22 cellular contexts compared by ENCODE assay signal in the genomic region with DNA sequence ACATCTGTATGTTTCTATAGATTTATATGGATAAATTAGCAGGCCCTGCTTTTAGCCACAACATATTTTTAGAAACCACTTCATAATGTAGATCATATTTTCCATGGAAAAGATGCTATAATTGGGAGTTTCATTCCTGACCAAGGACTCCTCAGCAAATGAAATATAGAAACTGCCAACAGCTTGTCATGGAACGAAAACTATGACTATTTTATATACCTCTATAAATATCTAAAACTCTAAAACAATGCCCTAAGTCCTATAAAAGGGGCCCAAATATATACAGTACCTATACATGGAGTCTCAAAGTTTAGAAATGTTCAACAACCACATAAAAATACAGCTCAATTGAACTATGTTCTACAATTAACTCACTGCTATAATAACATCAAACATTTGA. TPM values are rescaled to one million over a fixed set of nuclear protein-coding genes. Genes with fewer than 3 reads are reported as not detected.
"Had no signal": no experiment of that assay in that cellular context is flagged by ENCODE, and none has a peak within 500 bp of the region (broad histone marks: within the 10 kb centered on the region; RNA-seq: fewer than 3 reads in every experiment).

No MANE protein-coding gene starts in this region.

- H3K27ac Mint-ChIP-seq: activated B cell treated with CpG ODN at 0.5 μM for 24 hours; activated naive CD4-positive, alpha-beta T cell treated with anti-CD3 and anti-CD28 coated beads, Interleukin-2, amount 10 ng/mL, durations not matched to agents 7 days and 5 days; IgD-negative memory B cell; T-cell had no signal

- H3K4me1 Mint-ChIP-seq: activated B cell treated with CpG ODN at 0.5 μM for 24 hours; activated naive CD4-positive, alpha-beta T cell treated with anti-CD3 and anti-CD28 coated beads, Interleukin-2, amount 10 ng/mL, durations not matched to agents 7 days and 5 days; brain; central memory CD8-positive, alpha-beta T cell; IgD-negative memory B cell; T-cell had no signal

- H3K36me3 Mint-ChIP-seq: activated naive CD4-positive, alpha-beta T cell treated with anti-CD3 and anti-CD28 coated beads, Interleukin-2, amount 10 ng/mL, durations not matched to agents 7 days and 5 days; IgD-negative memory B cell; T-cell had no signal

- DNase-seq: activated B cell treated with CpG ODN at 0.5 μM for 24 hours; activated CD4-positive, alpha-beta T cell treated with anti-CD3 and anti-CD28 coated beads for 1 hour; activated CD4-positive, alpha-beta T cell treated with anti-CD3 and anti-CD28 coated beads, Interleukin-2, amount 50 U/mL, for 4 hours; activated CD8-positive, alpha-beta memory T cell treated with anti-CD3 and anti-CD28 coated beads, Interleukin-2, amount 50 U/mL, for 4 hours; activated gamma-delta T cell treated with Interleukin-2 at 50 U/mL for 16 hours; activated naive CD4-positive, alpha-beta T cell treated with anti-CD3 and anti-CD28 coated beads, Interleukin-2, amount 10 ng/mL, durations not matched to agents 7 days and 5 days; amniotic stem cell; KG1; NCI-H1048; NCI-H146; NCI-H187 treated with DMSO at 0.1 percent for 48 hours; NCI-H2081 treated with DMSO at 0.1 percent for 48 hours; NCI-H446; NCI-H524; PC-3; SIG-M5; T-cell; T-helper 2 cell; T1000 had no signal

- H3K27me3 Mint-ChIP-seq: activated B cell treated with CpG ODN at 0.5 μM for 24 hours, brain, IgD-negative memory B cell had no signal

- ATAC-seq: PC-3, T-cell had no signal

- H3K9me3 Mint-ChIP-seq: activated naive CD4-positive, alpha-beta T cell treated with anti-CD3 and anti-CD28 coated beads, Interleukin-2, amount 10 ng/mL, durations not matched to agents 7 days and 5 days; central memory CD8-positive, alpha-beta T cell; IgD-negative memory B cell; T-cell had no signal

- H3K4me3 Mint-ChIP-seq: activated B cell treated with CpG ODN at 0.5 μM for 24 hours; activated naive CD4-positive, alpha-beta T cell treated with anti-CD3 and anti-CD28 coated beads, Interleukin-2, amount 10 ng/mL, durations not matched to agents 7 days and 5 days; brain; central memory CD8-positive, alpha-beta T cell; IgD-negative memory B cell; T-cell had no signal

RNA-seq across cellular contexts. Expression of gene SHC4, which starts 57.8 kb away (rescaled TPM):
- total RNA-seq: activated B cell treated with CpG ODN at 0.5 μM for 24 hours had no signal
- polyA plus RNA-seq: IgD-negative memory B cell had no signal
